In the genomic region with DNA sequence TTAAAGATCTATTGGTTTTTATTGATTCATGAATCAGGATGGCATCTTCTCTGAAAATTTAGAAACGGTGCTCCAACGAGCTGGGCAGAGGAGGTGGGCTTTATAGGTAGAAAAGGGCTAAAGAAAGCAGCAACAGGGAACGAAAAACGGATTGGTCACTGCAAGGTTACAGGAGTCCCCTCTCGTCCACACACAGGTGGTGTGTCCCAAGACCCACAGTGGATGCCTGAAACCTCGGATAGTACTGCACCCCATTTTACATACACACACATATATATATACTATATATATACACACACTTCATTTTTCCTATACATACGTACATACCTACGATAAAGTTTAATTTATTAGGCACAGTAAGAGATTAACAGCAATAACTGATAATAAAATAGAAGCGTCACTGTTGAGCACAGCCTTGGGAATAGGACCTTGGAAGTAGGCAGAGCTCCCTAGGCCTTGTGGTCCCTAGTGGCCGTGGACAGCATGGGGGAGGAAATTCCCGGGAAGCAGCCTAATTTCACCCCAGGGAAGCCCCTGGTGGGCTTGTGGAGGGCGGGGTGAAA, we compare ENCODE assay signal across 8 cellular contexts. TPM values are rescaled to one million over a fixed set of nuclear protein-coding genes. Genes with fewer than 3 reads are reported as not detected.
A peak's percentile ranks its signal among the peaks of the same experiment; 100 is the strongest.
DNase-seq lines count a peak whose midpoint lies in the region; ATAC-seq and TF ChIP-seq lines count a peak whose summit lies in the region.

No MANE protein-coding gene starts in this region.

- in situ Hi-C loops in GM13977 (cut with MboI; ENCODE audit: low pct_unique_long_range_greater_than_20kb, low sequenced_read_pairs, unreplicated experiment): no loop called here

- H3K4me3 ChIP-seq in A673 (ENCODE audit: low read depth, low read length, poor library complexity, severe bottlenecking): peak overlapping the region; percentile 93
- peak overlapping the region; percentile 58 for H3K4me3 ChIP-seq in HUES6 (ENCODE audit: low read depth, low read length)
- peak overlapping the region; percentile 92 for H3K4me3 ChIP-seq in choroid plexus epithelial cell (ENCODE audit: low read depth, low read length)
- H3K4me3 ChIP-seq in muscle layer of duodenum (ENCODE audit: low read depth in 1 of 2, low read length in 2 of 2): peak overlapping the region in 1 of 2 donors; percentile 88

- ATAC-seq in activated CD4-positive, CD25-positive, alpha-beta regulatory T cell treated with anti-CD3 and anti-CD28 coated beads, Interleukin-2, amount 50 U/mL, for 24 hours: no peak
- no peak for ATAC-seq in HG03521 (IDR thresholded peaks at IDR 0.05; ENCODE audit: unreplicated experiment)

- TF ChIP-seq CTCF in A673 (conservative IDR thresholded peaks at IDR 0.05; ENCODE audit: low read depth, low read length) (no peak), choroid plexus epithelial cell (conservative IDR thresholded peaks at IDR 0.05; ENCODE audit: low read depth, low read length) (peak; percentile 30), GM13977 (IDR thresholded peaks at IDR 0.05; ENCODE audit: extremely low read depth, insufficient read depth, missing control alignments) (no peak)

- H3K9me3 ChIP-seq in A673 (ENCODE audit: low read depth, low read length, poor library complexity, severe bottlenecking): no peaks in the 10 kb centered on the region
- H3K9me3 ChIP-seq in HUES6 (ENCODE audit: control insufficient read depth, insufficient read depth, low read depth, low read length): no peaks in the 10 kb centered on the region
- H3K9me3 ChIP-seq in muscle layer of duodenum (ENCODE audit: control insufficient read depth in 1 of 2, low read length in 2 of 2): no peaks in the 10 kb centered on the region

- H3K36me3 ChIP-seq in A673 (ENCODE audit: insufficient read depth, low read length, poor library complexity, severe bottlenecking) (peaks cover 8% of the 10 kb centered on the region), HUES6 (ENCODE audit: control insufficient read depth, insufficient read depth, low read length) (peaks cover 12% of the 10 kb centered on the region), muscle layer of duodenum (ENCODE audit: control insufficient read depth in 1 of 2, insufficient read depth in 2 of 2, low read length in 2 of 2) (peaks cover 4 to 11% of the 10 kb centered on the region in 2 donors)

- H3K4me1 ChIP-seq in A673 (ENCODE audit: insufficient read depth, low read length, poor library complexity, severe bottlenecking) (peaks cover 6% of the 10 kb centered on the region), HUES6 (ENCODE audit: control insufficient read depth, insufficient read depth, low read length) (0 out of 2 replicates have a peak, but pooled peaks cover 4% of the 10 kb centered on the region), muscle layer of duodenum (ENCODE audit: control insufficient read depth in 1 of 2, insufficient read depth in 2 of 2, low read length in 2 of 2) (peaks cover 0 to 13% of the 10 kb centered on the region in 2 donors)

- intact Hi-C loops in A673 (cut with micrococcal nuclease; ENCODE audit: unreplicated experiment): no loop called here

- no peaks in the 10 kb centered on the region for H3K27me3 ChIP-seq in A673 (replicated peaks; ENCODE audit: insufficient read depth, low read depth, low read length, poor library complexity)
- H3K27me3 ChIP-seq in HUES6 (ENCODE audit: control insufficient read depth, insufficient read depth, low read length): no peaks in the 10 kb centered on the region
- H3K27me3 ChIP-seq in muscle layer of duodenum (ENCODE audit: low read depth, low read length): no peaks in the 10 kb centered on the region

- peak overlapping the region; percentile 47 for H3K9ac ChIP-seq in HUES6 (ENCODE audit: low read length)

- H3K27ac ChIP-seq in A673 (ENCODE audit: low read depth, low read length, poor library complexity, severe bottlenecking) (no peak overlapping the region), HUES6 (ENCODE audit: low read depth, low read length) (no peak overlapping the region), muscle layer of duodenum (ENCODE audit: low read length) (peak overlapping the region; percentile 55)

- POLR2A ChIA-PET in A673 (lab: Charles Lee; ENCODE audit: low non-redundant PET): interaction anchor here (0.6 kb wide), 1 partner anchor 31 kb away, joined by 7 read pairs; no protein-coding TSS in a partner anchor

- CTCF ChIA-PET in A673 (lab: Charles Lee): interaction anchor here (0.6 to 1.4 kb wide), 2 partner anchors 26 to 66 kb away, joined by 3 to 4 read pairs; no protein-coding TSS in a partner anchor

- peak; percentile 15 for DNase-seq in A673 (ENCODE audit: low spot score)
- DNase-seq in choroid plexus epithelial cell (ENCODE audit: low read depth): no peak
- DNase-seq in NCI-H2196 treated with DMSO at 0.1 percent for 48 hours (lab: John Stamatoyannopoulos, UW; ENCODE audit: unreplicated experiment): no peak
- no peak for DNase-seq in GM13977 (ENCODE audit: low spot score)

- no TSS peak for BruUV-seq in A673 (replicated peaks; lab: Mats Ljungman, UMichigan)

RNA-seq across cellular contexts. Expression of gene NUB1, which starts 0.7 kb away (rescaled TPM):
- 36.9 and 39.4 TPM in 2 replicates for total RNA-seq in A673 (2021)
